13 cellular contexts compared by ENCODE assay signal in genomic region chr1:109167114-109167513, GRCh38.
DNase-seq lines count a peak whose midpoint lies in the region; ATAC-seq and TF ChIP-seq lines count a peak whose summit lies in the region.
"Had no signal": no experiment of that assay in that cellular context is flagged by ENCODE, and none has a peak within 500 bp of the region (broad histone marks: within the 10 kb centered on the region; RNA-seq: fewer than 3 reads in every experiment).

No MANE protein-coding gene starts in this region.

- H3K4me1 ChIP-seq in HEK293 (ENCODE audit: control insufficient read depth, insufficient read depth, low read length): no peaks in the 10 kb centered on the region; the same call in 1 of the 2 replicates

- no peak for TF ChIP-seq CTCF in HEK293 (tag by site-specific recombination; IDR thresholded peaks at IDR 0.05)

- CTCF ChIA-PET in HEK293 (lab: Yijun Ruan, JAX): interaction anchor here (0.6 kb wide), 1 partner anchor 31 kb away, joined by 3 read pairs; no protein-coding TSS in a partner anchor

- no peak overlapping the region for H3K4me3 ChIP-seq in HEK293 (ENCODE audit: low read depth, low read length)
- H3K4me3 ChIP-seq: adrenal gland, SJCRH30 had no signal

- no peaks in the 10 kb centered on the region for H3K36me3 ChIP-seq in HEK293 (ENCODE audit: control insufficient read depth in 2 of 2, insufficient read depth in 1 of 2, low read length in 2 of 2)
- H3K36me3 ChIP-seq: adrenal gland, SJCRH30 had no signal

- peak; percentile 2 for DNase-seq in iPS-NIHi7 (ENCODE audit: extremely low spot score)
- DNase-seq in NCI-H1436 treated with DMSO at 0.1 percent for 48 hours (lab: John Stamatoyannopoulos, UW): no peak
- DNase-seq in NCI-H1105 (lab: John Stamatoyannopoulos, UW): no peak
- DNase-seq in COLO829 (ENCODE audit: low spot score): no peak
- no peak for DNase-seq in globus pallidus (ENCODE audit: low spot score)
- DNase-seq: adrenal gland; COR-L47; effector memory CD8-positive, alpha-beta T cell; immature natural killer cell; SJCRH30 had no signal

- POLR2A ChIA-PET in HEK293 (lab: Yijun Ruan, JAX): interaction anchor here (0.6 kb wide), 2 partner anchors 51 to 67 kb away, joined by 3 to 4 read pairs; no protein-coding TSS in a partner anchor

- H3K27ac ChIP-seq in HEK293 (ENCODE audit: extremely low read depth, low read depth, low read length): no peak overlapping the region
- H3K27ac ChIP-seq: adrenal gland, SJCRH30 had no signal

- H3K9me3 ChIP-seq in HEK293 (ENCODE audit: control insufficient read depth, insufficient read depth, low read depth, low read length): no peaks in the 10 kb centered on the region
- H3K9me3 ChIP-seq: adrenal gland, SJCRH30 had no signal

- ATAC-seq in GM18873 (IDR thresholded peaks at IDR 0.05; ENCODE audit: low FRiP score, unreplicated experiment): peak; percentile 56
- ATAC-seq in HG03460 (IDR thresholded peaks at IDR 0.05; ENCODE audit: unreplicated experiment): peak; percentile 63
- ATAC-seq: effector memory CD8-positive, alpha-beta T cell had no signal

TF ChIP-seq in HEK293, 187 proteins besides CTCF, POLR2A, EP300 and RAD21:
- TF ChIP-seq, protein P1, sequence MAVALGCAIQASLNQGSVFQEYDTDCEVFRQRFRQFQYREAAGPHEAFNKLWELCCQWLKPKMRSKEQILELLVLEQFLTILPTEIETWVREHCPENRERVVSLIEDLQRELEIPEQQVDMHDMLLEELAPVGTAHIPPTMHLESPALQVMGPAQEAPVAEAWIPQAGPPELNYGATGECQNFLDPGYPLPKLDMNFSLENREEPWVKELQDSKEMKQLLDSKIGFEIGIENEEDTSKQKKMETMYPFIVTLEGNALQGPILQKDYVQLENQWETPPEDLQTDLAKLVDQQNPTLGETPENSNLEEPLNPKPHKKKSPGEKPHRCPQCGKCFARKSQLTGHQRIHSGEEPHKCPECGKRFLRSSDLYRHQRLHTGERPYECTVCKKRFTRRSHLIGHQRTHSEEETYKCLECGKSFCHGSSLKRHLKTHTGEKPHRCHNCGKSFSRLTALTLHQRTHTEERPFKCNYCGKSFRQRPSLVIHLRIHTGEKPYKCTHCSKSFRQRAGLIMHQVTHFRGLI (tag by site-specific recombination; IDR thresholded peaks at IDR 0.05): no peak
- TF ChIP-seq KLF8 (tag by site-specific recombination; IDR thresholded peaks at IDR 0.05) (no peak), ZNF138 (tag by site-specific recombination; IDR thresholded peaks at IDR 0.05; ENCODE audit: borderline replicate concordance) (no peak), ZBTB17 (tag by site-specific recombination; IDR thresholded peaks at IDR 0.05) (no peak), ZNF155 (tag by site-specific recombination; IDR thresholded peaks at IDR 0.05) (no peak), ZFHX2 (tag by site-specific recombination; conservative IDR thresholded peaks at IDR 0.05) (peak; percentile 33), ZNF623 (tag by site-specific recombination; IDR thresholded peaks at IDR 0.05) (no peak), GLI4 (tag by site-specific recombination; IDR thresholded peaks at IDR 0.05) (no peak), ZNF280C (tag by site-specific recombination; IDR thresholded peaks at IDR 0.05) (no peak), ZFP3 (tag by site-specific recombination; IDR thresholded peaks at IDR 0.05; ENCODE audit: low read depth) (no peak), EGR2 (tag by site-specific recombination; IDR thresholded peaks at IDR 0.05; ENCODE audit: low read depth) (peak; percentile 53), ZFP69B (tag by site-specific recombination; IDR thresholded peaks at IDR 0.05) (no peak), KLF7 (tag by site-specific recombination; IDR thresholded peaks at IDR 0.05; ENCODE audit: borderline replicate concordance) (no peak), ZNF670 (tag by site-specific recombination; IDR thresholded peaks at IDR 0.05; ENCODE audit: low read depth) (no peak), PRDM1 (tag by site-specific recombination; IDR thresholded peaks at IDR 0.05) (no peak)
TF ChIP-seq in HEK293: peak in this region for 2.
